15 cellular contexts compared by ENCODE assay signal in the genomic region with DNA sequence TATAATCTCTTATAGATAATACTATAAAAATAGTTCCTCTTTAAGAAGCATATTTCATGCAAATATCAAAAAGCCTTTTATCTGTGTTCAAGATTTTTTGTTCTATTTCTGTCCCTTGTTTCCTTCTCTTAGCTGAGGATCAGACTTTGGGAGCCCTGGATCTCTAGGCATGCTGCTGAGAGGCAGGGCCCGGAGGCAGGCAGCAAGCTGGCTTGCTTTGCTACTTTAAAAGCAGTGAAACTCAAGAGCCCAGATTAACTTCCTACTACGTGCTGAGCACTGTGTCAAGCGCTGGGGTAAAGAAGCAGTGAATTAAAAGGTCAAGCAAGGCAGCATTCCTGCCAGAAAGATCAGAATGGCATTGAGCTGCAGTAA.
"Had no signal": no experiment of that assay in that cellular context is flagged by ENCODE, and none has a peak within 500 bp of the region (broad histone marks: within the 10 kb centered on the region; RNA-seq: fewer than 3 reads in every experiment).

No MANE protein-coding gene starts in this region.

- H3K27me3 Mint-ChIP-seq: activated naive CD4-positive, alpha-beta T cell treated with anti-CD3 and anti-CD28 coated beads, Interleukin-2, amount 50 U/mL, for 24 hours had no signal

- H3K36me3 ChIP-seq: adrenal gland, esophagus squamous epithelium had no signal

- FAIRE-seq: endothelial cell of umbilical vein, islet of Langerhans had no signal

- H3K4me3 ChIP-seq: adrenal gland, esophagus squamous epithelium, skin epidermis had no signal

- ATAC-seq: left cardiac atrium; natural killer cell treated with Interleukin-12 subunit alpha and Interleukin-12 subunit beta and Interleukin-15 and Interleukin-18, amount 100 ng/mL, for 72 hours had no signal

- H3K9me3 Mint-ChIP-seq: activated naive CD4-positive, alpha-beta T cell treated with anti-CD3 and anti-CD28 coated beads, Interleukin-2, amount 50 U/mL, for 24 hours; dendritic cell treated with granulocyte-macrophage colony-stimulating factor and Interleukin-4, amounts not matched to agents 40 ng/mL and 50 ng/mL, for 4 days; natural killer cell treated with Interleukin-12 subunit alpha and Interleukin-12 subunit beta and Interleukin-15 and Interleukin-18, amount 100 ng/mL, for 72 hours had no signal

- H3K27ac ChIP-seq: esophagus squamous epithelium had no signal

- DNase-seq: activated CD4-positive, CD25-positive, alpha-beta regulatory T cell treated with anti-CD3 and anti-CD28 coated beads, Interleukin-2, amount 50 U/mL, for 72 hours; activated gamma-delta T cell; adrenal gland; effector memory CD4-positive, alpha-beta T cell; esophagus squamous epithelium; left cardiac atrium; mesendoderm; nucleus accumbens; stimulated activated CD4-positive, alpha-beta T cell treated with anti-CD3 and anti-CD28 coated beads, Interleukin-4, amount 100 ng/mL, for 1 hour had no signal

- H3K27me3 ChIP-seq: adrenal gland, esophagus squamous epithelium had no signal

- H3K4me3 Mint-ChIP-seq: activated naive CD4-positive, alpha-beta T cell treated with anti-CD3 and anti-CD28 coated beads, Interleukin-2, amount 50 U/mL, for 24 hours; dendritic cell treated with granulocyte-macrophage colony-stimulating factor and Interleukin-4, amounts not matched to agents 40 ng/mL and 50 ng/mL, for 4 days; natural killer cell treated with Interleukin-12 subunit alpha and Interleukin-12 subunit beta and Interleukin-15 and Interleukin-18, amount 100 ng/mL, for 72 hours had no signal

- H3K36me3 Mint-ChIP-seq: activated naive CD4-positive, alpha-beta T cell treated with anti-CD3 and anti-CD28 coated beads, Interleukin-2, amount 50 U/mL, for 24 hours; natural killer cell treated with Interleukin-12 subunit alpha and Interleukin-12 subunit beta and Interleukin-15 and Interleukin-18, amount 100 ng/mL, for 72 hours had no signal

- H3K9me3 ChIP-seq: adrenal gland, esophagus squamous epithelium had no signal

- H3K27ac Mint-ChIP-seq: activated naive CD4-positive, alpha-beta T cell treated with anti-CD3 and anti-CD28 coated beads, Interleukin-2, amount 50 U/mL, for 24 hours; dendritic cell treated with granulocyte-macrophage colony-stimulating factor and Interleukin-4, amounts not matched to agents 40 ng/mL and 50 ng/mL, for 4 days had no signal
